3 cellular contexts compared by ENCODE assay signal in genomic region chr4:2070421-2071251, GRCh38.
TF ChIP-seq lines count a peak whose summit lies in the region.

No MANE protein-coding gene starts in this region.

TF ChIP-seq in GM23338, 12 proteins besides CTCF, POLR2A, EP300 and RAD21:
- TF ChIP-seq JUNB (IDR thresholded peaks at IDR 0.05; ENCODE audit: unreplicated experiment) (no peak), POLR2AphosphoS5 (IDR thresholded peaks at IDR 0.05; ENCODE audit: low read depth) (no peak), ZNF331 (CRISPR knock-in tag; IDR thresholded peaks at IDR 0.05; ENCODE audit: low read depth) (no peak), REST (IDR thresholded peaks at IDR 0.05; ENCODE audit: unreplicated experiment) (no peak), ZNF114 (CRISPR knock-in tag; IDR thresholded peaks at IDR 0.05) (no peak), STAT1 (IDR thresholded peaks at IDR 0.05; ENCODE audit: unreplicated experiment) (no peak), CREB1 (CRISPR knock-in tag; IDR thresholded peaks at IDR 0.05; ENCODE audit: low read depth) (no peak), EZH2 (IDR thresholded peaks at IDR 0.05; ENCODE audit: low read depth, unreplicated experiment) (no peak)

TF ChIP-seq in HEK293, 187 proteins besides CTCF, POLR2A, EP300 and RAD21 (continues in another document):
- no peak for TF ChIP-seq MZF1 (tag by site-specific recombination; IDR thresholded peaks at IDR 0.05; ENCODE audit: borderline replicate concordance)
- TF ChIP-seq ZNF777 (tag by site-specific recombination; IDR thresholded peaks at IDR 0.05; ENCODE audit: borderline replicate concordance) = no peak
- peak; percentile 83 for TF ChIP-seq ZNF600 (tag by site-specific recombination; IDR thresholded peaks at IDR 0.05)
- TF ChIP-seq ZNF776 (tag by site-specific recombination; IDR thresholded peaks at IDR 0.05; ENCODE audit: borderline replicate concordance) = no peak
- TF ChIP-seq KLF16 (tag by site-specific recombination; IDR thresholded peaks at IDR 0.05) = no peak
- TF ChIP-seq ZNF341 (tag by site-specific recombination; IDR thresholded peaks at IDR 0.05; ENCODE audit: low read depth) = no peak
- 0 out of 2 replicates have a peak, but pooled peaks have one; percentile 39 for TF ChIP-seq KLF8 (tag by site-specific recombination; IDR thresholded peaks at IDR 0.05)
- TF ChIP-seq ZNF324 (tag by site-specific recombination; IDR thresholded peaks at IDR 0.05) = no peak
- no peak for TF ChIP-seq ZNF202 (tag by site-specific recombination; IDR thresholded peaks at IDR 0.05; ENCODE audit: borderline replicate concordance)
- TF ChIP-seq, protein P1, sequence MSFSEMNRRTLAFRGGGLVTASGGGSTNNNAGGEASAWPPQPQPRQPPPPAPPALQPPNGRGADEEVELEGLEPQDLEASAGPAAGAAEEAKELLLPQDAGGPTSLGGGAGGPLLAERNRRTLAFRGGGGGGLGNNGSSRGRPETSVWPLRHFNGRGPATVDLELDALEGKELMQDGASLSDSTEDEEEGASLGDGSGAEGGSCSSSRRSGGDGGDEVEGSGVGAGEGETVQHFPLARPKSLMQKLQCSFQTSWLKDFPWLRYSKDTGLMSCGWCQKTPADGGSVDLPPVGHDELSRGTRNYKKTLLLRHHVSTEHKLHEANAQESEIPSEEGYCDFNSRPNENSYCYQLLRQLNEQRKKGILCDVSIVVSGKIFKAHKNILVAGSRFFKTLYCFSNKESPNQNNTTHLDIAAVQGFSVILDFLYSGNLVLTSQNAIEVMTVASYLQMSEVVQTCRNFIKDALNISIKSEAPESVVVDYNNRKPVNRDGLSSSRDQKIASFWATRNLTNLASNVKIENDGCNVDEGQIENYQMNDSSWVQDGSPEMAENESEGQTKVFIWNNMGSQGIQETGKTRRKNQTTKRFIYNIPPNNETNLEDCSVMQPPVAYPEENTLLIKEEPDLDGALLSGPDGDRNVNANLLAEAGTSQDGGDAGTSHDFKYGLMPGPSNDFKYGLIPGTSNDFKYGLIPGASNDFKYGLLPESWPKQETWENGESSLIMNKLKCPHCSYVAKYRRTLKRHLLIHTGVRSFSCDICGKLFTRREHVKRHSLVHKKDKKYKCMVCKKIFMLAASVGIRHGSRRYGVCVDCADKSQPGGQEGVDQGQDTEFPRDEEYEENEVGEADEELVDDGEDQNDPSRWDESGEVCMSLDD (tag by site-specific recombination; IDR thresholded peaks at IDR 0.05) = peak; percentile 56; the same call in 1 of the 2 replicates
- TF ChIP-seq ZFP69B (tag by site-specific recombination; IDR thresholded peaks at IDR 0.05) = no peak
- no peak for TF ChIP-seq ZNF221 (tag by site-specific recombination; IDR thresholded peaks at IDR 0.05; ENCODE audit: borderline replicate concordance)
- TF ChIP-seq YY2 (tag by site-specific recombination; IDR thresholded peaks at IDR 0.05) = no peak
- TF ChIP-seq EGR2 (tag by site-specific recombination; IDR thresholded peaks at IDR 0.05; ENCODE audit: low read depth) = no peak
- TF ChIP-seq WT1 (tag by site-specific recombination; IDR thresholded peaks at IDR 0.05) = no peak
- TF ChIP-seq ZNF518A (tag by site-specific recombination; conservative IDR thresholded peaks at IDR 0.05; ENCODE audit: low read depth) = no peak
- no peak; the same call in 1 of the 2 replicates for TF ChIP-seq SCRT1 (tag by site-specific recombination; IDR thresholded peaks at IDR 0.05; ENCODE audit: borderline replicate concordance)
- TF ChIP-seq SCRT2 (tag by site-specific recombination; IDR thresholded peaks at IDR 0.05) = peak; percentile 63
- TF ChIP-seq ZNF423 (tag by site-specific recombination; IDR thresholded peaks at IDR 0.05) = no peak
- TF ChIP-seq ZNF16 (tag by site-specific recombination; IDR thresholded peaks at IDR 0.05; ENCODE audit: low read depth) = no peak
- no peak for TF ChIP-seq HOXA7 (CRISPR knock-in tag; IDR thresholded peaks at IDR 0.05; ENCODE audit: borderline replicate concordance)
- no peak for TF ChIP-seq YY1 (tag by site-specific recombination; IDR thresholded peaks at IDR 0.05)
- TF ChIP-seq ZNF529 (tag by site-specific recombination; IDR thresholded peaks at IDR 0.05; ENCODE audit: insufficient replicate concordance) = no peak
- no peak for TF ChIP-seq ZNF146 (tag by site-specific recombination; IDR thresholded peaks at IDR 0.05)

TF ChIP-seq in H1, 55 proteins besides CTCF, POLR2A, EP300 and RAD21:
- TF ChIP-seq SP1 (IDR thresholded peaks at IDR 0.05; ENCODE audit: low read depth, low read length) = no peak
